2 cellular contexts compared by ENCODE assay signal in the genomic region with DNA sequence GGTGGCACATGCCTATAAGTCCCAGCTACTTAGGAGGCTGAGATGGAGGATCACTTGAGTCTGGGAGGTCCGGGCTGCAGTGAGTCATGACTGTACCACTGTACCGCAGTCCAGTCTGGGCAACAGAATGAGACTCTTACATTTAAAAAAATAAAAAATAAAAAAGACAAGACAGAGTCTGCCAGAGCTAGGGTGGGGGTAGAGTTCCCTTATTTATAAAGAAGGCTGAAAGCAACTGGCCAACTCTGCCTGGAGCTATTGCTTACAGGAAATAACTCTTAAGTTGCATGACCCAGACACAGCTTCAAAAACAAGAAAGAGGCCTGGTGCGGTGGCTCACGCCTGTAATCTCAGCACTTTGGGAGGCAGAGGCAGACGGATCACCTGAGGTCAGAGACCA.
TF ChIP-seq lines count a peak whose summit lies in the region.

No MANE protein-coding gene starts in this region.

TF ChIP-seq in SK-N-SH, 30 proteins besides CTCF, POLR2A, EP300 and RAD21 (continued from another document):
- TF ChIP-seq, protein P1, sequence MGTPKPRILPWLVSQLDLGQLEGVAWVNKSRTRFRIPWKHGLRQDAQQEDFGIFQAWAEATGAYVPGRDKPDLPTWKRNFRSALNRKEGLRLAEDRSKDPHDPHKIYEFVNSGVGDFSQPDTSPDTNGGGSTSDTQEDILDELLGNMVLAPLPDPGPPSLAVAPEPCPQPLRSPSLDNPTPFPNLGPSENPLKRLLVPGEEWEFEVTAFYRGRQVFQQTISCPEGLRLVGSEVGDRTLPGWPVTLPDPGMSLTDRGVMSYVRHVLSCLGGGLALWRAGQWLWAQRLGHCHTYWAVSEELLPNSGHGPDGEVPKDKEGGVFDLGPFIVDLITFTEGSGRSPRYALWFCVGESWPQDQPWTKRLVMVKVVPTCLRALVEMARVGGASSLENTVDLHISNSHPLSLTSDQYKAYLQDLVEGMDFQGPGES (IDR thresholded peaks at IDR 0.05; ENCODE audit: low read depth, low read length) = no peak
- TF ChIP-seq CHD2 (IDR thresholded peaks at IDR 0.05; ENCODE audit: low read length, partially characterized antibody) = no peak
- no peak for TF ChIP-seq FOXM1 (IDR thresholded peaks at IDR 0.05; ENCODE audit: low read depth)
- TF ChIP-seq, protein P2, sequence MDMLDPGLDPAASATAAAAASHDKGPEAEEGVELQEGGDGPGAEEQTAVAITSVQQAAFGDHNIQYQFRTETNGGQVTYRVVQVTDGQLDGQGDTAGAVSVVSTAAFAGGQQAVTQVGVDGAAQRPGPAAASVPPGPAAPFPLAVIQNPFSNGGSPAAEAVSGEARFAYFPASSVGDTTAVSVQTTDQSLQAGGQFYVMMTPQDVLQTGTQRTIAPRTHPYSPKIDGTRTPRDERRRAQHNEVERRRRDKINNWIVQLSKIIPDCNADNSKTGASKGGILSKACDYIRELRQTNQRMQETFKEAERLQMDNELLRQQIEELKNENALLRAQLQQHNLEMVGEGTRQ (IDR thresholded peaks at IDR 0.05; ENCODE audit: borderline replicate concordance, low read depth, low read length) = no peak
- no peak for TF ChIP-seq JUND (IDR thresholded peaks at IDR 0.05)
- TF ChIP-seq TEAD4 (IDR thresholded peaks at IDR 0.05; ENCODE audit: borderline replicate concordance, insufficient read depth) = no peak
- no peak for TF ChIP-seq FOXJ3 (CRISPR knock-in tag; IDR thresholded peaks at IDR 0.05)
- no peak for TF ChIP-seq MAX (IDR thresholded peaks at IDR 0.05; ENCODE audit: low read depth)
- no peak for TF ChIP-seq TAF1 (IDR thresholded peaks at IDR 0.05; ENCODE audit: borderline replicate concordance, low read depth, low read length)
- no peak for TF ChIP-seq SMC3 (IDR thresholded peaks at IDR 0.05; ENCODE audit: low read depth, low read length)
- no peak for TF ChIP-seq MXI1 (IDR thresholded peaks at IDR 0.05; ENCODE audit: low read depth, low read length)

TF ChIP-seq in SK-N-SH treated with all-trans-retinoic acid at 6 μM for 48 hours, 23 proteins besides CTCF, POLR2A, EP300 and RAD21 (continued from another document):
- TF ChIP-seq, protein P3, sequence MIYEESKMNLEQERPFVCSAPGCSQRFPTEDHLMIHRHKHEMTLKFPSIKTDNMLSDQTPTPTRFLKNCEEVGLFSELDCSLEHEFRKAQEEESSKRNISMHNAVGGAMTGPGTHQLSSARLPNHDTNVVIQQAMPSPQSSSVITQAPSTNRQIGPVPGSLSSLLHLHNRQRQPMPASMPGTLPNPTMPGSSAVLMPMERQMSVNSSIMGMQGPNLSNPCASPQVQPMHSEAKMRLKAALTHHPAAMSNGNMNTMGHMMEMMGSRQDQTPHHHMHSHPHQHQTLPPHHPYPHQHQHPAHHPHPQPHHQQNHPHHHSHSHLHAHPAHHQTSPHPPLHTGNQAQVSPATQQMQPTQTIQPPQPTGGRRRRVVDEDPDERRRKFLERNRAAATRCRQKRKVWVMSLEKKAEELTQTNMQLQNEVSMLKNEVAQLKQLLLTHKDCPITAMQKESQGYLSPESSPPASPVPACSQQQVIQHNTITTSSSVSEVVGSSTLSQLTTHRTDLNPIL (CRISPR knock-in tag; IDR thresholded peaks at IDR 0.05; ENCODE audit: low read depth) = no peak
- no peak for TF ChIP-seq GLIS3 (CRISPR knock-in tag; IDR thresholded peaks at IDR 0.05)
- TF ChIP-seq ISL1 (CRISPR knock-in tag; IDR thresholded peaks at IDR 0.05) = no peak
- no peak for TF ChIP-seq PPARA (CRISPR knock-in tag; IDR thresholded peaks at IDR 0.05; ENCODE audit: borderline replicate concordance)
